12 cellular contexts compared by ENCODE assay signal in the genomic region with DNA sequence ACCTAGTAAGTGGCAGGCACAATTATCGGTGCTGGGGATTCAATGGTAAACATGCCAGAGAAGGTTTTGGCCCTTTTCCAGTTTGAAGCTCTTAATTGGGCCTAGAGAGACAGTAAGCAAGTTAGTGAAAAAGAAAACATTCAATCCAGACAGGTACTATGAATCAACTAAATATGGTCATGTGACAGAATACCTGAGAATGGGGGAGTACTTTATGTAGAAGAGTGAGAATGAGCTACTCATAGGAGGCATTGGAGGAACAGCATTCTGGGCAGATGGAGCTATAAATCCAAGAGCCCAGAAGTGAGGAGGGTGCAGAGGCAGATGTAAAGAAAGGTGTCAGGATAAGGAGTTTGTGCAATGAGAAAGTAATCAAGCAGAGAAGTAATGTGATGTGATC.
A peak's percentile ranks its signal among the peaks of the same experiment; 100 is the strongest.
DNase-seq lines count a peak whose midpoint lies in the region; ATAC-seq lines count a peak whose summit lies in the region.
"Had no signal": no experiment of that assay in that cellular context is flagged by ENCODE, and none has a peak within 500 bp of the region (broad histone marks: within the 10 kb centered on the region; RNA-seq: fewer than 3 reads in every experiment).

No MANE protein-coding gene starts in this region.

- H3K9me3 Mint-ChIP-seq in activated T-cell treated with anti-CD3 and anti-CD28 coated beads, Interleukin-2, amount 50 U/mL, for 72 hours: peaks cover 0 to 2% of the 10 kb centered on the region in 2 donors
- H3K9me3 Mint-ChIP-seq in activated CD4-positive, alpha-beta memory T cell treated with anti-CD3 and anti-CD28 coated beads for 36 hours: peaks cover 5% of the 10 kb centered on the region

- peak overlapping the region; percentile 76 for H3K27ac Mint-ChIP-seq in activated T-cell treated with anti-CD3 and anti-CD28 coated beads, Interleukin-2, amount 50 U/mL, for 72 hours
- H3K27ac Mint-ChIP-seq in activated CD4-positive, alpha-beta memory T cell treated with anti-CD3 and anti-CD28 coated beads for 36 hours: no peak overlapping the region

- intact Hi-C loops in activated CD4-positive, alpha-beta memory T cell treated with anti-CD3 and anti-CD28 coated beads for 36 hours (cut with micrococcal nuclease): no loop called here

- no peak for DNase-seq in activated T-cell treated with anti-CD3 and anti-CD28 coated beads, Interleukin-2, amount 50 U/mL, for 72 hours
- no peak for DNase-seq in activated T-cell treated with anti-CD3 and anti-CD28 coated beads for 4 hours
- peak; percentile 26 for DNase-seq in NCI-H69 (lab: John Stamatoyannopoulos, UW)
- DNase-seq in kidney tubule cell (ENCODE audit: low spot score): peak; percentile 9
- no peak for DNase-seq in activated CD4-positive, alpha-beta memory T cell treated with anti-CD3 and anti-CD28 coated beads for 36 hours
- DNase-seq: activated CD4-positive, alpha-beta T cell treated with anti-CD3 and anti-CD28 coated beads, Interleukin-2, amount 50 U/mL, for 48 hours; dermis blood vessel endothelial cell; head of caudate nucleus; SJCRH30 had no signal

- H3K27me3 Mint-ChIP-seq in activated T-cell treated with anti-CD3 and anti-CD28 coated beads, Interleukin-2, amount 50 U/mL, for 72 hours (ENCODE audit: low read depth): no peaks in the 10 kb centered on the region
- no peaks in the 10 kb centered on the region for H3K27me3 Mint-ChIP-seq in activated CD4-positive, alpha-beta memory T cell treated with anti-CD3 and anti-CD28 coated beads for 36 hours

- H3K4me1 Mint-ChIP-seq in activated T-cell treated with anti-CD3 and anti-CD28 coated beads, Interleukin-2, amount 50 U/mL, for 72 hours (ENCODE audit: low read depth): peaks cover 13% of the 10 kb centered on the region
- H3K4me1 Mint-ChIP-seq in activated CD4-positive, alpha-beta memory T cell treated with anti-CD3 and anti-CD28 coated beads for 36 hours (ENCODE audit: low read depth): peaks cover 11% of the 10 kb centered on the region

- peak in 1 of 2 donors; percentile 33 for ATAC-seq in activated T-cell treated with anti-CD3 and anti-CD28 coated beads, Interleukin-2, amount 50 U/mL, for 72 hours (replicated peaks in 1 of 2)
- peak; percentile 13 for ATAC-seq in HG03060 (IDR thresholded peaks at IDR 0.05; ENCODE audit: low read depth, unreplicated experiment)
- ATAC-seq in HG03039 (IDR thresholded peaks at IDR 0.05; ENCODE audit: unreplicated experiment): no peak
- ATAC-seq in GM18861 (IDR thresholded peaks at IDR 0.05; ENCODE audit: unreplicated experiment): no peak

- no peaks in the 10 kb centered on the region for H3K36me3 Mint-ChIP-seq in activated T-cell treated with anti-CD3 and anti-CD28 coated beads, Interleukin-2, amount 50 U/mL, for 72 hours (ENCODE audit: insufficient read depth in 2 of 2)
- no peaks in the 10 kb centered on the region for H3K36me3 Mint-ChIP-seq in activated CD4-positive, alpha-beta memory T cell treated with anti-CD3 and anti-CD28 coated beads for 36 hours

- POLR2A ChIA-PET in activated CD4-positive, alpha-beta memory T cell treated with anti-CD3 and anti-CD28 coated beads for 36 hours (lab: Charles Lee): no interaction called here

- CTCF ChIA-PET in activated CD4-positive, alpha-beta memory T cell treated with anti-CD3 and anti-CD28 coated beads for 36 hours (lab: Charles Lee): no interaction called here

- peak overlapping the region; percentile 24 to 41 for H3K4me3 Mint-ChIP-seq in activated T-cell treated with anti-CD3 and anti-CD28 coated beads, Interleukin-2, amount 50 U/mL, for 72 hours
- no peak overlapping the region for H3K4me3 Mint-ChIP-seq in activated CD4-positive, alpha-beta memory T cell treated with anti-CD3 and anti-CD28 coated beads for 36 hours

Comparison
In these comparisons a context has a peak if more than half of its experiments do, and no peak if none do; other contexts are left out.
1. DNase-seq: peak in NCI-H69 (single experiment) and kidney tubule cell (single experiment); none in activated T-cell treated with anti-CD3 and anti-CD28 coated beads, Interleukin-2, amount 50 U/mL, for 72 hours (0 of 2), activated T-cell treated with anti-CD3 and anti-CD28 coated beads for 4 hours (single experiment) and activated CD4-positive, alpha-beta memory T cell treated with anti-CD3 and anti-CD28 coated beads for 36 hours (single experiment).